Comparison of ENCODE assay signal across 15 cellular contexts in the genomic region with DNA sequence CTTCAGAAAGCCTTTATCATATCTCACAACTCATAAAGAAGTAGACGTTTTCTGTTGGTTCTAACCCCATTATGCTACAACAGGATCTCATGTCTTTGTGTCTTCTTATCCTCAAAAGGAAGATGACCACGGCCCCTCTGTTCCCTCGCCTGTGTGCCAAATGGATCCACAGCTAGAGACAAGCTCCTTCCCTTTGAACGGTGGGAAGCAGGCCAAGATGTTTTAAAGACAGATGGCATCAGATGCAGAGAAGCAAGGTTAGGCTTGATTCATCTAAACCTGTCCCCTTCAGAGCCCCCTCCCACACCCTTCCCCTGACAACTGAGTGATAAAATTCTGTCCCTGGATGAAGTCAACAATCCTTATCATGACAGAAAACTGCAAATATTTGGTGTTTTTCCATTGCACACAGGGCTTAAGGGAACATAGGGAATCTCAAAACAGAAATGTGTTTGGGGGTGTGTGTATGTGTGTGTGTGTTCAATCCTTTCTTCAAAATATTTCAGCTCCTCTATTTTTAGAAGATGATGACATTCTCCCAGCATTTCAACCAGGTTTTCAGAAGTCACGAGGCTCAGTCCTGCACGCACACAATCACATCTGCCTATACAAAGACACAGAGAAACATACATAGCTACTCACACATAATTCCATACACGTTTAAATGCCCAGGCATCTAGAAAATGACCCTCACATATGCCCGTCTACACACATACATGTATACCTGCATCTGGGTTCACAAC. TPM values are rescaled to one million over a fixed set of nuclear protein-coding genes. Genes with fewer than 3 reads are reported as not detected.
A peak's percentile ranks its signal among the peaks of the same experiment; 100 is the strongest.
DNase-seq lines count a peak whose midpoint lies in the region; ATAC-seq and TF ChIP-seq lines count a peak whose summit lies in the region.
"Had no signal": no experiment of that assay in that cellular context is flagged by ENCODE, and none has a peak within 500 bp of the region (broad histone marks: within the 10 kb centered on the region; RNA-seq: fewer than 3 reads in every experiment).

No MANE protein-coding gene starts in this region.

- H3K36me3 Mint-ChIP-seq in activated naive CD8-positive, alpha-beta T cell treated with anti-CD3 and anti-CD28 coated beads, Interleukin-2, amount 50 U/mL, for 24 hours (ENCODE audit: low read depth): no peaks in the 10 kb centered on the region

- H3K4me3 Mint-ChIP-seq in activated naive CD8-positive, alpha-beta T cell treated with anti-CD3 and anti-CD28 coated beads, Interleukin-2, amount 50 U/mL, for 24 hours: no peak overlapping the region
- H3K4me3 Mint-ChIP-seq: nephron progenitor cell had no signal

- peak; percentile 42 for ATAC-seq in Right ventricle myocardium superior (ENCODE audit: poor library complexity)
- ATAC-seq in sciatic nerve: peak; percentile 8
- no peak for ATAC-seq in activated naive CD8-positive, alpha-beta T cell treated with anti-CD3 and anti-CD28 coated beads, Interleukin-2, amount 50 U/mL, for 24 hours
- ATAC-seq in GM18520 (IDR thresholded peaks at IDR 0.05; ENCODE audit: unreplicated experiment): no peak

- CTCF ChIA-PET in BJ (lab: Yijun Ruan, JAX): interaction anchor here (0.7 to 2.5 kb wide), 13 partner anchors 8 to 109 kb away, joined by 3 to 12 read pairs (median 5); no protein-coding TSS in a partner anchor

- POLR2A ChIA-PET in BJ (lab: Charles Lee): interaction anchor here (0.6 kb wide), 1 partner anchor 294 kb away, joined by 4 read pairs; no protein-coding TSS in a partner anchor

- no peaks in the 10 kb centered on the region for H3K9me3 ChIP-seq in WERI-Rb-1 (ENCODE audit: severe bottlenecking)

- H3K4me1 Mint-ChIP-seq in activated naive CD8-positive, alpha-beta T cell treated with anti-CD3 and anti-CD28 coated beads, Interleukin-2, amount 50 U/mL, for 24 hours: peaks cover 3% of the 10 kb centered on the region

- H3K4me3 ChIP-seq in BJ (ENCODE audit: low read depth, low read length): no peak overlapping the region
- H3K4me3 ChIP-seq in WERI-Rb-1 (ENCODE audit: low read depth, low read length): no peak overlapping the region

- no peak for TF ChIP-seq CTCF in BJ (IDR thresholded peaks at IDR 0.05; ENCODE audit: insufficient read depth, low read depth, low read length)
- no peak for TF ChIP-seq CTCF in WERI-Rb-1 (IDR thresholded peaks at IDR 0.05; ENCODE audit: low read depth, low read length)

- intact Hi-C loops in Right ventricle myocardium superior (cut with DNase I): no loop called here
- intact Hi-C loops in sciatic nerve (cut with DNase I): no loop called here

- H3K36me3 ChIP-seq in BJ (ENCODE audit: control insufficient read depth, insufficient read depth, low read length) (no peaks in the 10 kb centered on the region), WERI-Rb-1 (no peaks in the 10 kb centered on the region)

- H3K27ac Mint-ChIP-seq in activated naive CD8-positive, alpha-beta T cell treated with anti-CD3 and anti-CD28 coated beads, Interleukin-2, amount 50 U/mL, for 24 hours: no peak overlapping the region
- H3K27ac Mint-ChIP-seq: nephron progenitor cell had no signal

- H3K27me3 ChIP-seq in BJ (ENCODE audit: control insufficient read depth, insufficient read depth, low read length) (peaks cover 10% of the 10 kb centered on the region), WERI-Rb-1 (ENCODE audit: insufficient read depth, low read depth, severe bottlenecking) (no peaks in the 10 kb centered on the region)

- H3K9me3 Mint-ChIP-seq in activated naive CD8-positive, alpha-beta T cell treated with anti-CD3 and anti-CD28 coated beads, Interleukin-2, amount 50 U/mL, for 24 hours: no peaks in the 10 kb centered on the region

- no peaks in the 10 kb centered on the region for H3K27me3 Mint-ChIP-seq in activated naive CD8-positive, alpha-beta T cell treated with anti-CD3 and anti-CD28 coated beads, Interleukin-2, amount 50 U/mL, for 24 hours

- DNase-seq in BJ (ENCODE audit: low read depth): peak; percentile 65
- peak; percentile 6 for DNase-seq in WERI-Rb-1
- no peak for DNase-seq in Right ventricle myocardium superior
- no peak for DNase-seq in sciatic nerve (ENCODE audit: low spot score)
- DNase-seq in NCI-H748 treated with DMSO at 0.1 percent for 48 hours (lab: John Stamatoyannopoulos, UW): no peak
- DNase-seq in activated naive CD8-positive, alpha-beta T cell treated with anti-CD3 and anti-CD28 coated beads, Interleukin-2, amount 50 U/mL, for 24 hours: no peak
- DNase-seq in NCI-H2227 (lab: John Stamatoyannopoulos, UW; ENCODE audit: unreplicated experiment): no peak
- DNase-seq: activated CD4-positive, alpha-beta T cell treated with anti-CD3 and anti-CD28 coated beads, Interleukin-2, amount 50 U/mL, for 4 hours; activated effector memory CD4-positive, alpha-beta T cell treated with anti-CD3 and anti-CD28 coated beads, Interleukin-2, amount 50 U/mL, for 16 hours; islet precursor cell; NCI-H187; nephron progenitor cell; NK-92 treated with Interleukin-12 subunit alpha and Interleukin-12 subunit beta, amount 100 ng/mL, for 24 hours; small intestine had no signal

- H3K27ac ChIP-seq in WERI-Rb-1: no peak overlapping the region

RNA-seq across cellular contexts. Expression of a gene that starts 27.8 kb away (rescaled TPM):
- polyA plus RNA-seq in BJ (2011; rRNA removed): 14.0 and 18.0 TPM in 2 replicates
- 1.8 and 2.3 TPM in 2 replicates for polyA minus RNA-seq in BJ (2011; rRNA and poly(A)+ RNA removed)
- total RNA-seq in Right ventricle myocardium superior: 5.9 TPM
- 126 TPM for total RNA-seq in sciatic nerve

Comparison
In these comparisons a context has a peak if more than half of its experiments do, and no peak if none do; other contexts are left out.
1. DNase-seq: peak in BJ (single experiment) and WERI-Rb-1 (single experiment); none in Right ventricle myocardium superior (single experiment), sciatic nerve (single experiment), NCI-H748 treated with DMSO at 0.1 percent for 48 hours (single experiment), activated naive CD8-positive, alpha-beta T cell treated with anti-CD3 and anti-CD28 coated beads, Interleukin-2, amount 50 U/mL, for 24 hours (single experiment) and NCI-H2227 (single experiment).
2. ATAC-seq: peak in Right ventricle myocardium superior (single experiment) and sciatic nerve (single experiment); none in activated naive CD8-positive, alpha-beta T cell treated with anti-CD3 and anti-CD28 coated beads, Interleukin-2, amount 50 U/mL, for 24 hours (single experiment) and GM18520 (single experiment).
3. RNA of a gene that starts 27.8 kb away (total RNA-seq): 126 TPM in sciatic nerve (single experiment); 5.9 TPM in Right ventricle myocardium superior (single experiment); every median in the first group is over 10 times any median in the second.